ENCODE assay signal across 1 cellular context in the genomic region with DNA sequence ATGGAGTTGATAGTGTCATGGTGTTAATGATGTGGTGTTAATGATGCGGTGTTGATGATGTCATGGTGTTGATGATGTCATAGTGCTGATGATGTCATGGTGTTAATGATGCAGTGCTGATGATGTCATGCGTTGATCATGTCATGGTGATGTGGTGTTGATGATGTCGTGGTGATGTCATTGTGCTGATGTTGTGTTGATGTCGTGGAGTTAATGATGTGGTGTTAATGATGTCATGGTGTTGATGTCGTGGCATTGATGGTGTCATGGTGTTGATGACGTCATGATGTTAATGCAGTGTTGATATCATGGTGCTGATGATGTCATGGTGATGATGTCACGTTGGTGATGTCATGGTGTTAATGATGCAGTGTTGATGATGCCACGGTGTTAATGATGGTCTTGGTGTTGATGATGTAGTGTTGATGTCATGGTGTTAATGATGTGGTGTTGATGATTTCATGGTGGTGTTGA.
TF ChIP-seq lines count a peak whose summit lies in the region.

No MANE protein-coding gene starts in this region.

TF ChIP-seq in HEK293, 187 proteins besides CTCF, POLR2A, EP300 and RAD21 (continued from another document and continues in another):
- TF ChIP-seq, protein P1, sequence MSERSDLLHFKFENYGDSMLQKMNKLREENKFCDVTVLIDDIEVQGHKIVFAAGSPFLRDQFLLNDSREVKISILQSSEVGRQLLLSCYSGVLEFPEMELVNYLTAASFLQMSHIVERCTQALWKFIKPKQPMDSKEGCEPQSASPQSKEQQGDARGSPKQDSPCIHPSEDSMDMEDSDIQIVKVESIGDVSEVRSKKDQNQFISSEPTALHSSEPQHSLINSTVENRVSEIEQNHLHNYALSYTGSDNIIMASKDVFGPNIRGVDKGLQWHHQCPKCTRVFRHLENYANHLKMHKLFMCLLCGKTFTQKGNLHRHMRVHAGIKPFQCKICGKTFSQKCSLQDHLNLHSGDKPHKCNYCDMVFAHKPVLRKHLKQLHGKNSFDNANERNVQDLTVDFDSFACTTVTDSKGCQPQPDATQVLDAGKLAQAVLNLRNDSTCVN (tag by site-specific recombination; optimal IDR thresholded peaks at IDR 0.05): no peak
- TF ChIP-seq ZNF114 (tag by site-specific recombination; IDR thresholded peaks at IDR 0.05): peak; percentile 99
- TF ChIP-seq, protein P2, sequence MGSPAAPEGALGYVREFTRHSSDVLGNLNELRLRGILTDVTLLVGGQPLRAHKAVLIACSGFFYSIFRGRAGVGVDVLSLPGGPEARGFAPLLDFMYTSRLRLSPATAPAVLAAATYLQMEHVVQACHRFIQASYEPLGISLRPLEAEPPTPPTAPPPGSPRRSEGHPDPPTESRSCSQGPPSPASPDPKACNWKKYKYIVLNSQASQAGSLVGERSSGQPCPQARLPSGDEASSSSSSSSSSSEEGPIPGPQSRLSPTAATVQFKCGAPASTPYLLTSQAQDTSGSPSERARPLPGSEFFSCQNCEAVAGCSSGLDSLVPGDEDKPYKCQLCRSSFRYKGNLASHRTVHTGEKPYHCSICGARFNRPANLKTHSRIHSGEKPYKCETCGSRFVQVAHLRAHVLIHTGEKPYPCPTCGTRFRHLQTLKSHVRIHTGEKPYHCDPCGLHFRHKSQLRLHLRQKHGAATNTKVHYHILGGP (tag by site-specific recombination; IDR thresholded peaks at IDR 0.05): peak; percentile 37
- no peak for TF ChIP-seq ZNF549 (tag by site-specific recombination; IDR thresholded peaks at IDR 0.05)
- TF ChIP-seq, protein P3, sequence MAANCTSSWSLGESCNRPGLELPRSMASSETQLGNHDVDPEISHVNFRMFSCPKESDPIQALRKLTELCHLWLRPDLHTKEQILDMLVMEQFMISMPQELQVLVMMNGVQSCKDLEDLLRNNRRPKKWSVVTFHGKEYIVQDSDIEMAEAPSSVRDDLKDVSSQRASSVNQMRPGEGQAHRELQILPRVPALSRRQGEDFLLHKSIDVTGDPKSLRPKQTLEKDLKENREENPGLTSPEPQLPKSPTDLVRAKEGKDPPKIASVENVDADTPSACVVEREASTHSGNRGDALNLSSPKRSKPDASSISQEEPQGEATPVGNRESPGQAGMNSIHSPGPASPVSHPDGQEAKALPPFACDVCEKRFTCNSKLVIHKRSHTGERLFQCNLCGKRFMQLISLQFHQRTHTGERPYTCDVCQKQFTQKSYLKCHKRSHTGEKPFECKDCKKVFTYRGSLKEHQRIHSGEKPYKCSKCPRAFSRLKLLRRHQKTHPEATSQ (tag by site-specific recombination; IDR thresholded peaks at IDR 0.05): peak; percentile 74; the same call in 1 of the 2 replicates
- TF ChIP-seq SP3 (tag by site-specific recombination; IDR thresholded peaks at IDR 0.05): peak; percentile 60
- TF ChIP-seq YY1 (tag by site-specific recombination; IDR thresholded peaks at IDR 0.05): no peak
- TF ChIP-seq, protein P4, sequence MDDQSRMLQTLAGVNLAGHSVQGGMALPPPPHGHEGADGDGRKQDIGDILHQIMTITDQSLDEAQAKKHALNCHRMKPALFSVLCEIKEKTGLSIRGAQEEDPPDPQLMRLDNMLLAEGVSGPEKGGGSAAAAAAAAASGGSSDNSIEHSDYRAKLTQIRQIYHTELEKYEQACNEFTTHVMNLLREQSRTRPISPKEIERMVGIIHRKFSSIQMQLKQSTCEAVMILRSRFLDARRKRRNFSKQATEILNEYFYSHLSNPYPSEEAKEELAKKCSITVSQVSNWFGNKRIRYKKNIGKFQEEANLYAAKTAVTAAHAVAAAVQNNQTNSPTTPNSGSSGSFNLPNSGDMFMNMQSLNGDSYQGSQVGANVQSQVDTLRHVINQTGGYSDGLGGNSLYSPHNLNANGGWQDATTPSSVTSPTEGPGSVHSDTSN (CRISPR knock-in tag; IDR thresholded peaks at IDR 0.05): no peak
- TF ChIP-seq, protein P5, sequence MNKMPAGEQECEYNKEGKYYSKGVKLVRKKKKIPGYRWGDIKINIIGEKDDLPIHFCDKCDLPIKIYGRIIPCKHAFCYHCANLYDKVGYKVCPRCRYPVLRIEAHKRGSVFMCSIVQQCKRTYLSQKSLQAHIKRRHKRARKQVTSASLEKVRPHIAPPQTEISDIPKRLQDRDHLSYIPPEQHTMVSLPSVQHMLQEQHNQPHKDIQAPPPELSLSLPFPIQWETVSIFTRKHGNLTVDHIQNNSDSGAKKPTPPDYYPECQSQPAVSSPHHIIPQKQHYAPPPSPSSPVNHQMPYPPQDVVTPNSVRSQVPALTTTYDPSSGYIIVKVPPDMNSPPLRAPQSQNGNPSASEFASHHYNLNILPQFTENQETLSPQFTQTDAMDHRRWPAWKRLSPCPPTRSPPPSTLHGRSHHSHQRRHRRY (tag by site-specific recombination; IDR thresholded peaks at IDR 0.05): no peak; the same call in 1 of the 2 replicates
- TF ChIP-seq HOXA7 (CRISPR knock-in tag; IDR thresholded peaks at IDR 0.05; ENCODE audit: borderline replicate concordance): no peak
- TF ChIP-seq, protein P6, sequence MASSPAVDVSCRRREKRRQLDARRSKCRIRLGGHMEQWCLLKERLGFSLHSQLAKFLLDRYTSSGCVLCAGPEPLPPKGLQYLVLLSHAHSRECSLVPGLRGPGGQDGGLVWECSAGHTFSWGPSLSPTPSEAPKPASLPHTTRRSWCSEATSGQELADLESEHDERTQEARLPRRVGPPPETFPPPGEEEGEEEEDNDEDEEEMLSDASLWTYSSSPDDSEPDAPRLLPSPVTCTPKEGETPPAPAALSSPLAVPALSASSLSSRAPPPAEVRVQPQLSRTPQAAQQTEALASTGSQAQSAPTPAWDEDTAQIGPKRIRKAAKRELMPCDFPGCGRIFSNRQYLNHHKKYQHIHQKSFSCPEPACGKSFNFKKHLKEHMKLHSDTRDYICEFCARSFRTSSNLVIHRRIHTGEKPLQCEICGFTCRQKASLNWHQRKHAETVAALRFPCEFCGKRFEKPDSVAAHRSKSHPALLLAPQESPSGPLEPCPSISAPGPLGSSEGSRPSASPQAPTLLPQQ (tag by site-specific recombination; IDR thresholded peaks at IDR 0.05): 0 out of 2 replicates have a peak, but pooled peaks have one; percentile 9
- no peak for TF ChIP-seq GLIS1 (tag by site-specific recombination; IDR thresholded peaks at IDR 0.05)
- peak; percentile 96; the same call in 1 of the 2 replicates for TF ChIP-seq ZSCAN23 (tag by site-specific recombination; IDR thresholded peaks at IDR 0.05)
- no peak for TF ChIP-seq KLF7 (tag by site-specific recombination; IDR thresholded peaks at IDR 0.05; ENCODE audit: borderline replicate concordance)
- no peak; the same call in 1 of the 2 replicates for TF ChIP-seq PRDM4 (tag by site-specific recombination; IDR thresholded peaks at IDR 0.05)
- TF ChIP-seq ZNF555 (tag by site-specific recombination; conservative IDR thresholded peaks at IDR 0.05): no peak
- TF ChIP-seq RBAK (tag by site-specific recombination; IDR thresholded peaks at IDR 0.05): peak; percentile 96
- TF ChIP-seq BCL11A (tag by site-specific recombination; IDR thresholded peaks at IDR 0.05; ENCODE audit: low read depth): no peak
- TF ChIP-seq, protein P7, sequence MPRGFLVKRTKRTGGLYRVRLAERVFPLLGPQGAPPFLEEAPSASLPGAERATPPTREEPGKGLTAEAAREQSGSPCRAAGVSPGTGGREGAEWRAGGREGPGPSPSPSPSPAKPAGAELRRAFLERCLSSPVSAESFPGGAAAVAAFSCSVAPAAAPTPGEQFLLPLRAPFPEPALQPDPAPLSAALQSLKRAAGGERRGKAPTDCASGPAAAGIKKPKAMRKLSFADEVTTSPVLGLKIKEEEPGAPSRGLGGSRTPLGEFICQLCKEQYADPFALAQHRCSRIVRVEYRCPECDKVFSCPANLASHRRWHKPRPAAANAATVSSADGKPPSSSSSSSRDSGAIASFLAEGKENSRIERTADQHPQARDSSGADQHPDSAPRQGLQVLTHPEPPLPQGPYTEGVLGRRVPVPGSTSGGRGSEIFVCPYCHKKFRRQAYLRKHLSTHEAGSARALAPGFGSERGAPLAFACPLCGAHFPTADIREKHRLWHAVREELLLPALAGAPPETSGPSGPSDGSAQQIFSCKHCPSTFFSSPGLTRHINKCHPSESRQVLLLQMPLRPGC (tag by site-specific recombination; IDR thresholded peaks at IDR 0.05): peak; percentile 98
- TF ChIP-seq ZNF544 (tag by site-specific recombination; IDR thresholded peaks at IDR 0.05): no peak
- TF ChIP-seq ZNF398 (tag by site-specific recombination; IDR thresholded peaks at IDR 0.05): peak; percentile 66
- peak; percentile 17; the same call in 1 of the 2 replicates for TF ChIP-seq ZBTB20 (tag by site-specific recombination; IDR thresholded peaks at IDR 0.05)
- TF ChIP-seq ZNF350 (tag by site-specific recombination; IDR thresholded peaks at IDR 0.05): no peak
- no peak for TF ChIP-seq ZNF768 (tag by site-specific recombination; IDR thresholded peaks at IDR 0.05)
- no peak; the same call in 1 of the 2 replicates for TF ChIP-seq ZXDB (tag by site-specific recombination; IDR thresholded peaks at IDR 0.05)
- TF ChIP-seq ZNF785 (tag by site-specific recombination; IDR thresholded peaks at IDR 0.05): peak; percentile 94
- no peak for TF ChIP-seq GLI2 (tag by site-specific recombination; IDR thresholded peaks at IDR 0.05; ENCODE audit: borderline replicate concordance, low read depth)
- no peak for TF ChIP-seq ZNF274 (IDR thresholded peaks at IDR 0.05; ENCODE audit: low read length)
- 0 out of 2 replicates have a peak, but pooled peaks have one; percentile 63 for TF ChIP-seq ZNF274 (tag by site-specific recombination; IDR thresholded peaks at IDR 0.05; ENCODE audit: borderline replicate concordance)
- TF ChIP-seq ZNF571 (tag by site-specific recombination; IDR thresholded peaks at IDR 0.05): peak; percentile 96
- peak; percentile 65; the same call in 1 of the 2 replicates for TF ChIP-seq ZFP41 (tag by site-specific recombination; IDR thresholded peaks at IDR 0.05; ENCODE audit: borderline replicate concordance)
- TF ChIP-seq ZNF639 (tag by site-specific recombination; IDR thresholded peaks at IDR 0.05): peak; percentile 99
- peak; percentile 100 for TF ChIP-seq ZSCAN18 (tag by site-specific recombination; IDR thresholded peaks at IDR 0.05)
- TF ChIP-seq ZBTB48 (tag by site-specific recombination; IDR thresholded peaks at IDR 0.05): no peak; the same call in 1 of the 2 replicates
- TF ChIP-seq SETDB1 (IDR thresholded peaks at IDR 0.05; ENCODE audit: insufficient read length, low read length): peak; percentile 70
- TF ChIP-seq ZNF184 (tag by site-specific recombination; IDR thresholded peaks at IDR 0.05): no peak
- no peak for TF ChIP-seq ZNF624 (tag by site-specific recombination; IDR thresholded peaks at IDR 0.05)
- no peak for TF ChIP-seq ZNF501 (tag by site-specific recombination; IDR thresholded peaks at IDR 0.05)
- peak; percentile 51; the same call in 1 of the 2 replicates for TF ChIP-seq ZNF837 (tag by site-specific recombination; IDR thresholded peaks at IDR 0.05)
- TF ChIP-seq ZNF404 (tag by site-specific recombination; IDR thresholded peaks at IDR 0.05): peak; percentile 73; the same call in 1 of the 2 replicates
- TF ChIP-seq TRIM28 (IDR thresholded peaks at IDR 0.05; ENCODE audit: borderline replicate concordance, low read length): no peak
- TF ChIP-seq ZNF561 (tag by site-specific recombination; IDR thresholded peaks at IDR 0.05; ENCODE audit: borderline replicate concordance): no peak
- peak; percentile 82; the same call in 1 of the 2 replicates for TF ChIP-seq ZNF76 (tag by site-specific recombination; IDR thresholded peaks at IDR 0.05; ENCODE audit: borderline replicate concordance, low read depth)
